In the genomic region with DNA sequence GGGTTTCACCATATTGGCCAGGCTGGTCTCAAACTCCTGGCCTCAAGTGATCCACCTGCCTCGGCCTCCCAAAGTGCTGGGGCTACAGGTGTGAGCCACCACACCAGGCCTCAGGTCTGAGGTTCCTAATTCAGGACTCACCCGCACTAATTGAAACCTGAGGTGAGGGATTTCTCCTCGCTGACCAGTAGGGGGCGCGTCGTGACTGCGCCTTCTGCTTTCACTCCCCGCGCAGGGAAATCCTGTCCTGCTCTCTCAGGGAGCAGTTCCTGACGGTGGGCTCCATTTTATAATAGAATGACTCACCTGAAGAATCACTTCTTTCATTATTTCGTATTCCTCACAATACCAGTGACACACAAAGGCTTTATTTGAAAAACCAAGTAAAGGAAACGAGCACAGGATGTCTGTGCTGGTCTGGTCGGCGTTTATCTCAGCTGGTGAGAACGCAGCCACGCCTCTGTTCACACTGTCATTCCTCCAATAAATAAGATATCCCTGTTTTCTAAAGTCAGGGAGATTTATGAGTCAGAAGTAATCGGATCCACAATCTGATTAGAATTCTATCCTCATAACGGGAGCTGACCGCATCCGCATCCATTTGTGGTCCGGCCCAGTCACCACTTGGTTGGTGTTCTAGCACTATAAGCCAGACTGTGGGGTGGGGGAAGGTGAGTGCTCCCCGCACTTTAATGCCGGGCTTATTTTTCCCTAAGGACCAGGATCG, we compare ENCODE assay signal across 8 cellular contexts. TPM values are rescaled to one million over a fixed set of nuclear protein-coding genes. Genes with fewer than 3 reads are reported as not detected.
A peak's percentile ranks its signal among the peaks of the same experiment; 100 is the strongest.
DNase-seq lines count a peak whose midpoint lies in the region; ATAC-seq and TF ChIP-seq lines count a peak whose summit lies in the region.

No MANE protein-coding gene starts in this region.

- ATAC-seq in GM21786 (IDR thresholded peaks at IDR 0.05; ENCODE audit: unreplicated experiment) (peak; percentile 75), T-cell (replicated peaks in 1 of 4) (peak; percentile 89 to 92 (median 91)), heart right ventricle (peak; percentile 83 to 93 (median 89))

- in situ Hi-C loops in transverse colon (cut with MboI; ENCODE audit: low pct_ligation_motif_present in 1 of 4, low pct_unique_long_range_greater_than_20kb in 1 of 4, low sequenced_read_pairs in 3 of 4): loop anchor here (10.0 to 25.0 kb wide), 3 partner anchors 151 to 178 kb away; no protein-coding TSS in a partner anchor

- peaks cover 5 to 24% (median 21%) of the 10 kb centered on the region in 3 donors for H3K4me1 Mint-ChIP-seq in T-cell

- no peaks in the 10 kb centered on the region for H3K36me3 ChIP-seq in adrenal gland (replicated peaks in 1 of 2)
- no peaks in the 10 kb centered on the region for H3K36me3 ChIP-seq in heart right ventricle
- H3K36me3 ChIP-seq in transverse colon: no peaks in the 10 kb centered on the region

- H3K9me3 ChIP-seq in adrenal gland (replicated peaks in 1 of 3) (no peaks in the 10 kb centered on the region), heart right ventricle (no peaks in the 10 kb centered on the region), transverse colon (no peaks in the 10 kb centered on the region)

- TF ChIP-seq EP300 in transverse colon (IDR thresholded peaks at IDR 0.05; ENCODE audit: low read depth): no peak

- no peaks in the 10 kb centered on the region for H3K9me3 Mint-ChIP-seq in T-cell

- CTCF ChIA-PET in T-cell (lab: Charles Lee): interaction anchor here (0.6 to 3.0 kb wide), 17 partner anchors 11 to 911 kb away, joined by 3 to 12 read pairs (median 4); a partner anchor contains a TSS

- no peaks in the 10 kb centered on the region for H3K36me3 Mint-ChIP-seq in T-cell

- intact Hi-C loops in adrenal gland (cut with DNase I): loop anchor here in 1 of 2 donors (5.0 to 10.0 kb wide), 3 partner anchors 68 to 171 kb away; no protein-coding TSS in a partner anchor
- intact Hi-C loops in heart right ventricle (cut with DNase I): loop anchor here in 9 of 10 donors (1.0 to 10.0 kb wide), 9 partner anchors 38 to 231 kb away; a partner anchor contains a TSS
- intact Hi-C loops in transverse colon (cut with DNase I; ENCODE audit: low total_unique reads): loop anchor here (1.0 kb wide), 1 partner anchor 34 kb away; no protein-coding TSS in a partner anchor

- DNase-seq in DMS79 (lab: John Stamatoyannopoulos, UW) (peak; percentile 39), T-cell (peak; percentile 41 to 81 (median 66)), adrenal gland (peak; percentile 74 to 87 (median 81)), heart right ventricle (peak; percentile 78 to 85), pons (ENCODE audit: low spot score) (peak; percentile 80), transverse colon (peak; percentile 82)

- WGBS in adrenal gland, 4 donors: 23 to 39% (median 28%) methylated on average over 20 to 24 of the region's 24 CpGs
- WGBS in heart right ventricle, 2 donors: 19 to 20% methylated on average over 24 of the region's 24 CpGs
- 18 to 29% methylated on average over 5 to 24 of the region's 24 CpGs for WGBS in transverse colon (ENCODE audit: low coverage in 1 of 2), 2 donors

- POLR2A ChIA-PET in T-cell (lab: Charles Lee): no interaction called here

- H3K27ac Mint-ChIP-seq in T-cell: peak overlapping the region; percentile 76 to 83

- TF ChIP-seq CTCF in LNCAP (IDR thresholded peaks at IDR 0.05): peak; percentile 93
- TF ChIP-seq CTCF in adrenal gland (IDR thresholded peaks at IDR 0.05): peak; percentile 87 to 98 (median 92)
- TF ChIP-seq CTCF in heart right ventricle (IDR thresholded peaks at IDR 0.05): peak; percentile 91 to 97 (median 95)
- TF ChIP-seq CTCF in transverse colon (IDR thresholded peaks at IDR 0.05): peak; percentile 91 to 95 (median 95)

- peaks cover 0 to 3% of the 10 kb centered on the region in 2 donors for H3K27me3 Mint-ChIP-seq in T-cell

- H3K4me3 ChIP-seq in adrenal gland: no peak overlapping the region
- H3K4me3 ChIP-seq in heart right ventricle: peak overlapping the region in 7 of 10 donors; percentile 10 to 51 (median 42)
- peak overlapping the region in 1 of 4 donors; percentile 30 for H3K4me3 ChIP-seq in transverse colon

- H3K4me1 ChIP-seq in adrenal gland (replicated peaks in 1 of 2): peaks cover 9 to 11% of the 10 kb centered on the region in 2 donors
- H3K4me1 ChIP-seq in heart right ventricle: peaks cover 0 to 26% (median 9%) of the 10 kb centered on the region in 9 donors
- peaks cover 0 to 3% (median 2%) of the 10 kb centered on the region in 4 donors for H3K4me1 ChIP-seq in transverse colon

- peak overlapping the region; percentile 58 to 72 (median 69) for H3K4me3 Mint-ChIP-seq in T-cell

- H3K27ac ChIP-seq in adrenal gland: peak overlapping the region in 2 of 5 donors; percentile 51 to 53
- peak overlapping the region in 8 of 10 donors; percentile 3 to 72 (median 49) for H3K27ac ChIP-seq in heart right ventricle
- no peak overlapping the region for H3K27ac ChIP-seq in transverse colon

- TF ChIP-seq POLR2A in adrenal gland (IDR thresholded peaks at IDR 0.05): no peak
- no peak for TF ChIP-seq POLR2A in transverse colon (IDR thresholded peaks at IDR 0.05)

- H3K27me3 ChIP-seq in adrenal gland (no peaks in the 10 kb centered on the region), heart right ventricle (no peaks in the 10 kb centered on the region), transverse colon (no peaks in the 10 kb centered on the region)

RNA-seq across cellular contexts. Expression of a gene that starts 35.4 kb away (rescaled TPM):
- total RNA-seq in T-cell (10 to 100 TPM; 20.2 to 36.4 (median 23.7) TPM), adrenal gland (10 to 100 TPM; 25.6 to 49.3 (median 33.7) TPM), heart right ventricle (100 to 1,000 TPM; 115 to 191 (median 145) TPM), transverse colon (10 to 100 TPM; 22.5 to 85.7 (median 32.4) TPM)
- polyA plus RNA-seq in adrenal gland (10 to 100 TPM; 13.5 to 48.0 (median 15.0) TPM), heart right ventricle (100 to 1,000 TPM in 1 of 2 donors, 10 to 100 TPM in 1; 42.5 to 193 TPM)

RNA-seq across cellular contexts. Expression of a gene that starts 39.2 kb away (rescaled TPM):
- total RNA-seq in T-cell (10 to 100 TPM in 2 of 5 donors, 1 to 10 TPM in 3; 7.3 to 13.7 (median 9.8) TPM), adrenal gland (10 to 100 TPM in 4 of 8 donors, 1 to 10 TPM in 4; 5.1 to 19.3 (median 9.9) TPM), heart right ventricle (10 to 100 TPM in 2 of 10 donors, 1 to 10 TPM in 8; 4.2 to 13.3 (median 7.5) TPM), transverse colon (10 to 100 TPM; 11.6 to 24.6 (median 16.6) TPM)
- polyA plus RNA-seq in adrenal gland (10 to 100 TPM in 2 of 3 donors, 1 to 10 TPM in 1; 7.0 to 26.4 (median 10.1) TPM), heart right ventricle (1 to 10 TPM; 4.0 to 4.5 TPM)

Comparison
In these comparisons a context has a peak if more than half of its experiments do, and no peak if none do; other contexts are left out.
1. H3K27ac ChIP-seq: peak in heart right ventricle (8 of 10); none in transverse colon (0 of 4).
2. H3K4me3 ChIP-seq: peak in heart right ventricle (7 of 10); none in adrenal gland (0 of 4).
3. Peak in every context shown above with its lines, with median percentiles within 50 percentile points of each other: DNase-seq, ATAC-seq and CTCF ChIP-seq.